In genomic region chr19:43820861-43821215, GRCh38 we compare ENCODE assay signal across 9 cellular contexts. TPM values are rescaled to one million over a fixed set of nuclear protein-coding genes. Genes with fewer than 3 reads are reported as not detected.
DNase-seq lines count a peak whose midpoint lies in the region; ATAC-seq and TF ChIP-seq lines count a peak whose summit lies in the region.
"Had no signal": no experiment of that assay in that cellular context is flagged by ENCODE, and none has a peak within 500 bp of the region (broad histone marks: within the 10 kb centered on the region; RNA-seq: fewer than 3 reads in every experiment).

No MANE protein-coding gene starts in this region.

- no peak overlapping the region for H3K27ac Mint-ChIP-seq in dendritic cell treated with granulocyte-macrophage colony-stimulating factor and Interleukin-4, amounts not matched to agents 40 ng/mL and 50 ng/mL, for 4 days
- no peak overlapping the region for H3K27ac Mint-ChIP-seq in natural killer cell

- peak overlapping the region; percentile 82 for H2AFZ ChIP-seq in ACC112 (ENCODE audit: low read length, unreplicated experiment)

- H3K4me3 ChIP-seq in ACC112 (ENCODE audit: low read depth, low read length) (peak overlapping the region; percentile 80), HFF-Myc (replicated peaks; ENCODE audit: low read depth, low read length) (peak overlapping the region; percentile 30)

- peaks cover 8% of the 10 kb centered on the region; the same call in 1 of the 2 replicates for H3K27me3 ChIP-seq in ACC112 (ENCODE audit: insufficient read depth, low read length)

- H3K27me3 Mint-ChIP-seq in dendritic cell treated with granulocyte-macrophage colony-stimulating factor and Interleukin-4, amounts not matched to agents 40 ng/mL and 50 ng/mL, for 4 days = peaks cover 52% of the 10 kb centered on the region
- H3K27me3 Mint-ChIP-seq in natural killer cell (ENCODE audit: low read depth in 2 of 2) = peaks cover 48 to 57% of the 10 kb centered on the region in 2 donors

- DNase-seq in HFF-Myc (ENCODE audit: extremely low read depth, low read depth) = no peak
- DNase-seq in natural killer cell = no peak
- no peak for DNase-seq in NCI-H524 treated with DMSO at 0.1 percent for 48 hours (lab: John Stamatoyannopoulos, UW)
- DNase-seq in NCI-H2171 treated with DMSO at 0.1 percent for 48 hours (lab: John Stamatoyannopoulos, UW) = no peak
- no peak for DNase-seq in SW 1271 (lab: John Stamatoyannopoulos, UW)
- DNase-seq: DMS 273 treated with DMSO at 0.1 percent for 48 hours had no signal

- H3K36me3 ChIP-seq in ACC112 (ENCODE audit: insufficient read depth, low read length) = no peaks in the 10 kb centered on the region

- H3K9me3 Mint-ChIP-seq in dendritic cell treated with granulocyte-macrophage colony-stimulating factor and Interleukin-4, amounts not matched to agents 40 ng/mL and 50 ng/mL, for 4 days = peaks cover 14% of the 10 kb centered on the region
- H3K9me3 Mint-ChIP-seq in natural killer cell = no peaks in the 10 kb centered on the region

- ATAC-seq in natural killer cell = no peak
- ATAC-seq in GM18870 (IDR thresholded peaks at IDR 0.05; ENCODE audit: unreplicated experiment) = no peak

- H3K27ac ChIP-seq in ACC112 (ENCODE audit: low read depth, low read length) = no peak overlapping the region

- intact Hi-C loops in dendritic cell treated with granulocyte-macrophage colony-stimulating factor and Interleukin-4, amounts not matched to agents 40 ng/mL and 50 ng/mL, for 4 days (cut with micrococcal nuclease) = no loop called here
- intact Hi-C loops in natural killer cell (cut with micrococcal nuclease) = no loop called here

- peak overlapping the region; percentile 83 for H3K4me3 Mint-ChIP-seq in dendritic cell treated with granulocyte-macrophage colony-stimulating factor and Interleukin-4, amounts not matched to agents 40 ng/mL and 50 ng/mL, for 4 days
- peak overlapping the region; percentile 65 for H3K4me3 Mint-ChIP-seq in natural killer cell

- peaks cover 10% of the 10 kb centered on the region for H3K4me1 Mint-ChIP-seq in dendritic cell treated with granulocyte-macrophage colony-stimulating factor and Interleukin-4, amounts not matched to agents 40 ng/mL and 50 ng/mL, for 4 days (ENCODE audit: low read depth)
- peaks cover 8 to 9% of the 10 kb centered on the region in 2 donors for H3K4me1 Mint-ChIP-seq in natural killer cell

- H3K79me2 ChIP-seq in ACC112 (ENCODE audit: control insufficient read depth, insufficient read depth, low read length, unreplicated experiment) = no peaks in the 10 kb centered on the region

- peaks cover 6% of the 10 kb centered on the region for H3K36me3 Mint-ChIP-seq in dendritic cell treated with granulocyte-macrophage colony-stimulating factor and Interleukin-4, amounts not matched to agents 40 ng/mL and 50 ng/mL, for 4 days (ENCODE audit: low read depth)
- H3K36me3 Mint-ChIP-seq in natural killer cell = no peaks in the 10 kb centered on the region

- no peaks in the 10 kb centered on the region for H3K4me1 ChIP-seq in ACC112 (ENCODE audit: control insufficient read depth, insufficient read depth, low read length, unreplicated experiment)

- no peak for TF ChIP-seq CTCF in HFF-Myc (IDR thresholded peaks at IDR 0.05; ENCODE audit: low read depth, low read length, missing control alignments)
- no peak for TF ChIP-seq CTCF in natural killer cell (IDR thresholded peaks at IDR 0.05)

RNA-seq across cellular contexts. Expression of gene ZNF283, which starts 6.3 kb away (rescaled TPM):
- 1 to 10 TPM; 4.1 to 8.0 (median 7.1) TPM for total RNA-seq in natural killer cell

RNA-seq across cellular contexts. Expression of gene LYPD5, which starts 18.6 kb away (rescaled TPM):
- not detected for total RNA-seq in natural killer cell

RNA-seq across cellular contexts. Expression of gene KCNN4, which starts 40.1 kb away (rescaled TPM):
- 1 to 10 TPM in 2 of 3 donors, under 1 TPM in 1; 0.72 to 7.1 (median 1.4) TPM for total RNA-seq in natural killer cell
